ENCODE assay signal across 18 cellular contexts in genomic region chr13:51218691-51219090, GRCh38. TPM values are rescaled to one million over a fixed set of nuclear protein-coding genes. Genes with fewer than 3 reads are reported as not detected.
DNase-seq lines count a peak whose midpoint lies in the region; ATAC-seq and TF ChIP-seq lines count a peak whose summit lies in the region.
"Had no signal": no experiment of that assay in that cellular context is flagged by ENCODE, and none has a peak within 500 bp of the region (broad histone marks: within the 10 kb centered on the region; RNA-seq: fewer than 3 reads in every experiment).

No MANE protein-coding gene starts in this region.

- CTCF ChIA-PET in HEK293 (lab: Yijun Ruan, JAX) = no interaction called here

- TF ChIP-seq CTCF in HEK293 (tag by site-specific recombination; IDR thresholded peaks at IDR 0.05) (no peak), WERI-Rb-1 (IDR thresholded peaks at IDR 0.05; ENCODE audit: low read depth, low read length) (no peak), neural progenitor cell (IDR thresholded peaks at IDR 0.05) (no peak), testis (IDR thresholded peaks at IDR 0.05) (no peak)

- H3F3A ChIP-seq in neural progenitor cell (ENCODE audit: low read depth) = peaks cover 24% of the 10 kb centered on the region

- H3K27me3 Mint-ChIP-seq in neural progenitor cell (ENCODE audit: insufficient read depth, low read depth) = peaks cover 10% of the 10 kb centered on the region

- no peak for DNase-seq in WERI-Rb-1
- no peak for DNase-seq in neural progenitor cell (ENCODE audit: low spot score)
- no peak for DNase-seq in activated CD4-positive, alpha-beta T cell treated with anti-CD3 and anti-CD28 coated beads for 1 hour
- DNase-seq in testis = no peak
- DNase-seq: ACHN; CD8-positive, alpha-beta T cell; COR-L47; DMS79; GOT3; HFFc6; IMR-90; Kasumi-1; KBM-7 had no signal

- H3K27ac ChIP-seq in BLaER1 (no peak overlapping the region), HEK293 (ENCODE audit: extremely low read depth, low read depth, low read length) (no peak overlapping the region), WERI-Rb-1 (peak overlapping the region; percentile 71), neural progenitor cell (no peak overlapping the region), testis (no peak overlapping the region)

- H3K79me2 ChIP-seq in neural progenitor cell (ENCODE audit: low read depth) = peaks cover 8% of the 10 kb centered on the region

- no peak for TF ChIP-seq POLR2A in testis (IDR thresholded peaks at IDR 0.05)

- H3K27me3 ChIP-seq in BLaER1 = peaks cover 35% of the 10 kb centered on the region
- no peaks in the 10 kb centered on the region for H3K27me3 ChIP-seq in WERI-Rb-1 (ENCODE audit: insufficient read depth, low read depth, severe bottlenecking)
- peaks cover 13% of the 10 kb centered on the region for H3K27me3 ChIP-seq in neural progenitor cell
- no peaks in the 10 kb centered on the region for H3K27me3 ChIP-seq in testis

- H3K9me3 Mint-ChIP-seq in neural progenitor cell = peaks cover 2% of the 10 kb centered on the region
- H3K9me3 Mint-ChIP-seq: CD8-positive, alpha-beta T cell; HFFc6 had no signal

- H3K36me3 ChIP-seq in BLaER1 (no peaks in the 10 kb centered on the region), HEK293 (ENCODE audit: control insufficient read depth in 2 of 2, insufficient read depth in 1 of 2, low read length in 2 of 2) (no peaks in the 10 kb centered on the region), WERI-Rb-1 (no peaks in the 10 kb centered on the region), neural progenitor cell (no peaks in the 10 kb centered on the region), testis (ENCODE audit: low read depth, missing control alignments) (no peaks in the 10 kb centered on the region)
- H3K36me3 ChIP-seq: HAP-1 had no signal

- H3K4me3 ChIP-seq in BLaER1 = no peak overlapping the region
- H3K4me3 ChIP-seq in HEK293 (ENCODE audit: low read depth, low read length) = no peak overlapping the region
- no peak overlapping the region for H3K4me3 ChIP-seq in WERI-Rb-1 (ENCODE audit: low read depth, low read length)
- no peak overlapping the region for H3K4me3 ChIP-seq in neural progenitor cell
- H3K4me3 ChIP-seq in testis = no peak overlapping the region
- H3K4me3 ChIP-seq: HAP-1 had no signal

- H3K27ac Mint-ChIP-seq in neural progenitor cell = no peak overlapping the region
- H3K27ac Mint-ChIP-seq: CD14-positive monocyte; CD8-positive, alpha-beta T cell; HFFc6 had no signal

- WGBS in testis, 2 donors = 78 to 82% methylated on average over 3 of the region's 3 CpGs

- H3K4me3 Mint-ChIP-seq in neural progenitor cell = no peak overlapping the region
- H3K4me3 Mint-ChIP-seq: CD14-positive monocyte; CD8-positive, alpha-beta T cell; HFFc6 had no signal

- no peaks in the 10 kb centered on the region for H4K20me1 ChIP-seq in BLaER1
- peaks cover 9% of the 10 kb centered on the region for H4K20me1 ChIP-seq in neural progenitor cell (ENCODE audit: low read depth)

- POLR2A ChIA-PET in HEK293 (lab: Yijun Ruan, JAX) = no interaction called here

- H3K9ac ChIP-seq in BLaER1 (no peak overlapping the region), neural progenitor cell (no peak overlapping the region)

- H2AFZ ChIP-seq in neural progenitor cell (replicated peaks) = peak overlapping the region; percentile 60

- no peak for ATAC-seq in HG02870 (IDR thresholded peaks at IDR 0.05; ENCODE audit: unreplicated experiment)
- ATAC-seq: CD8-positive, alpha-beta T cell had no signal

- H3K36me3 Mint-ChIP-seq in neural progenitor cell = no peaks in the 10 kb centered on the region
- H3K36me3 Mint-ChIP-seq: CD14-positive monocyte; CD8-positive, alpha-beta T cell had no signal

- H3K4me2 ChIP-seq in BLaER1 (peak overlapping the region; percentile 45), neural progenitor cell (no peak overlapping the region)

- H3K9me3 ChIP-seq in BLaER1 (no peaks in the 10 kb centered on the region), HEK293 (ENCODE audit: control insufficient read depth, insufficient read depth, low read depth, low read length) (no peaks in the 10 kb centered on the region), WERI-Rb-1 (ENCODE audit: severe bottlenecking) (no peaks in the 10 kb centered on the region), neural progenitor cell (ENCODE audit: low read depth) (no peaks in the 10 kb centered on the region), testis (no peaks in the 10 kb centered on the region)
- H3K9me3 ChIP-seq: HAP-1 had no signal

- H3K4me1 ChIP-seq in BLaER1 (peaks cover 25% of the 10 kb centered on the region), HEK293 (ENCODE audit: control insufficient read depth, insufficient read depth, low read length) (no peaks in the 10 kb centered on the region), neural progenitor cell (peaks cover 12% of the 10 kb centered on the region), testis (no peaks in the 10 kb centered on the region)

- peaks cover 11% of the 10 kb centered on the region for H3K4me1 Mint-ChIP-seq in neural progenitor cell

- intact Hi-C loops in testis (cut with DNase I; ENCODE audit: low total_unique reads) = no loop called here

TF ChIP-seq in HEK293, 187 proteins besides CTCF, POLR2A, EP300 and RAD21:
- TF ChIP-seq ZNF544 (tag by site-specific recombination; IDR thresholded peaks at IDR 0.05) = no peak
- peak; percentile 31 for TF ChIP-seq ZFHX2 (tag by site-specific recombination; conservative IDR thresholded peaks at IDR 0.05)
- no peak for TF ChIP-seq ZNF621 (tag by site-specific recombination; IDR thresholded peaks at IDR 0.05)
- peak; percentile 35; the same call in 1 of the 2 replicates for TF ChIP-seq EGR2 (tag by site-specific recombination; IDR thresholded peaks at IDR 0.05; ENCODE audit: low read depth)
- TF ChIP-seq ZNF202 (tag by site-specific recombination; IDR thresholded peaks at IDR 0.05; ENCODE audit: borderline replicate concordance) = no peak
- no peak for TF ChIP-seq REPIN1 (tag by site-specific recombination; IDR thresholded peaks at IDR 0.05; ENCODE audit: low read depth)

RNA-seq across cellular contexts. Expression of gene FAM124A, which starts 3.5 kb away (rescaled TPM):
- total RNA-seq in neural progenitor cell (ENCODE audit: low replicate concordance) (22.6 and 41.1 TPM in 2 replicates), testis (1 to 10 TPM; 2.7 to 3.0 TPM)
- 3.4 TPM for polyA plus RNA-seq in testis (ENCODE audit: insufficient read depth, low read depth, low replicate concordance)
- total RNA-seq: HFFc6, IMR-90 had no signal
